18 cellular contexts compared by ENCODE assay signal in the genomic region with DNA sequence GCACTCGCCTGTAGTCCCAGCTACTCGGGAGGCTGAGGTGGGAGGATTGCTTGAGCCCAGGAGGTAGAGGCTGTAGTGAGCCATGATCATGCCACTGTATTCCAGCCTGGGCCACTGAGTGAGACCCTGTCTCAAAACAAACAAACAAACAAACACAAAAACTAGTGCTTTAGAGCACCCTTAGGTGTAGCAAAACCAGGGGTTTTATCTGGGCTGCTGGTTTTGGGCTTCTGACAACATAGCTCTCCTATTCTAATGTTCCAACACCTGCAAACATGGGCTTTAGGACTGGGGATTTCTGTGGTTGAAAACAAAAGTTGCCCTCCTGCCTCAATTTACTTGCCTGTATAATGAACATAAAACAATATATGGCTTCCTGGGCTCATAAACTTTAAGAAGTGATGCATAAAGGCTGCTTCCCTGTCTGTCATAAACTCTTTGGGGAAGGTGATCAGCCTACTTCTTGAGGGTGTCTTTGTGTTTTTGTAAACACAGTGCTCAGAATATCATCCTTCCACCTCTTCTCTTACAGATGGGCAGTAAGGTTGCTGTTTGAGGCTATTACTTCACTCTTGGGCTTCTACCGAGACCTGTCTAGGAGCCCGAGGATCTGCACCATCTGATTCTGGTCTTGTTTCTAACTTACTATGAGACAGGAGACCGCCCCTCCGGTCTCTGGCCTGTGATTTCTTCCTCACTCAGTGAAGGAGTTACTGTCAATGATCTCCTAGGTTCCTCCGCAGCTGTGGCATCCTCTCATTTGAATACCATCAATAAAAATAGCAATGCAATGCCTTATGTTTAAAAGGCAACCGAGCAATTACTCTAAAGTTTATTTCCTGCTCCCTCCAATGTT.
"Had no signal": no experiment of that assay in that cellular context is flagged by ENCODE, and none has a peak within 500 bp of the region (broad histone marks: within the 10 kb centered on the region; RNA-seq: fewer than 3 reads in every experiment).

No MANE protein-coding gene starts in this region.

- H3K4me1 ChIP-seq: colonic mucosa, prostate gland, right lobe of liver, testis, upper lobe of left lung had no signal

- H3K27me3 ChIP-seq: colonic mucosa, hepatocyte, right lobe of liver, testis, upper lobe of left lung had no signal

- H3K9me3 ChIP-seq: colonic mucosa, prostate gland, right lobe of liver, testis, upper lobe of left lung had no signal

- ATAC-seq: activated T-cell treated with anti-CD3 and anti-CD28 coated beads, Interleukin-2, amount 50 U/mL, for 4 hours; esophagus mucosa; right lobe of liver; stimulated activated naive CD8-positive, alpha-beta T cell treated with anti-CD3 and anti-CD28 coated beads, Interleukin-15, amount 100 ng/mL, for 72 hours had no signal

- DNase-seq: activated CD4-positive, alpha-beta memory T cell treated with anti-CD3 and anti-CD28 coated beads, Interleukin-2, amount 10 ng/mL, durations not matched to agents 7 days and 5 days; activated gamma-delta T cell; activated T-cell treated with anti-CD3 and anti-CD28 coated beads, Interleukin-2, amount 50 U/mL, for 4 hours; amniotic stem cell; central memory CD4-positive, alpha-beta T cell; colonic mucosa; islet precursor cell; mesendoderm; right lobe of liver; stimulated activated naive CD8-positive, alpha-beta T cell treated with anti-CD3 and anti-CD28 coated beads, Interleukin-15, amount 100 ng/mL, for 72 hours; T-helper 1 cell; testis; upper lobe of left lung had no signal

- H3K27ac ChIP-seq: colonic mucosa, hepatocyte, prostate gland, right lobe of liver, testis, upper lobe of left lung, VCaP had no signal

- H3K4me3 ChIP-seq: colonic mucosa, hepatocyte, prostate gland, right lobe of liver, smooth muscle cell, testis, upper lobe of left lung had no signal

- H3K4me2 ChIP-seq: hepatocyte, smooth muscle cell had no signal

- H3K36me3 ChIP-seq: colonic mucosa, prostate gland, right lobe of liver, upper lobe of left lung had no signal
